Comparison of ENCODE assay signal across 1 cellular context in the genomic region with DNA sequence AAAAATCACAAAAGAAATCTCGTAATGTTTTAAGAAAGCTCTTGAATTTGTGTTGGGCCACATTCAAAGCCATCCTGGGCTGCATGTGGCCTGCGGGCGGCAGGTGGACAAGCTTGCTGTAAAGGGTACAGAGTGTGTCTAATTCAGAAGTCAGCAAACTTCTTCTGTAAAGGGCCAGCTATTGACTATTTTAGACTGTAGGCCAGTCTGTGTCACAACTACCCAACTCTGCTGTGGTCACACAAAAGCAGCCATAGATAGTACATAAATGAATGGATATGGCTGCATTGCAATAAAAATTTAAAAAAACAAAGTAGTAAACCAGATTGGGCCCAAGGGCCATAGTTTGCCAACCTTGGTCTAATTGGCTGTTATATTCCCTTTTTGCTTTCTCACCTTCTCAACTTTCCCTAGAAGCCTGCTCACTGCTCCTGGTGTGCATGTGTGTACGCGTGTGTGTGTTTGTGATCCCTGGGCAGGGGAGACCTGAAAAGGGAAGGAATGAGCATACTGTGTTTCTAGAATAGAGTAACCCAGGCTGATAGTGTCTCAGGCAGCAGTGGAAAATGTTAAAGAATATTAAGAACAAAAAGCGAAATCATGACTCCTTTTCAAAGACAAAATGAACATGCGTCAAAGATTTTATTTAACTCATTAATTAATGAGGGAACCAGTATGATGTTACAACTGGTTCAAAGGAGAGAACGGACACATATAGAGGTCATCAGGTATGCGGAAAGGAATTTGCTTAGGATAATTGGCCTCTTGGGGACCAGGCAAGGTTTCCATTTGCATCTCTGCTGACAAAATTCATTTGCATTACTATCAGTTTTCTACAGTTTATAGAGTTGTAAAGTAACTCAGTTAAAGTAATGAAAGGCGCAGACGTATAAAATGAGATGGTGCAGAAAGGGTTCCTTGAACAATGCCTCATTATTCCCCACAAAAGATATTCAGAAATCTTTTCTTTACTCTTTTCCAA.
TF ChIP-seq lines count a peak whose summit lies in the region.

No MANE protein-coding gene starts in this region.

TF ChIP-seq in HEK293, 187 proteins besides CTCF, POLR2A, EP300 and RAD21 (continued from another document):
- 0 out of 2 replicates have a peak, but pooled peaks have one; percentile 24 for TF ChIP-seq ZNF596 (tag by site-specific recombination; IDR thresholded peaks at IDR 0.05)
- TF ChIP-seq ZSCAN23 (tag by site-specific recombination; IDR thresholded peaks at IDR 0.05): no peak
- TF ChIP-seq, protein P1, sequence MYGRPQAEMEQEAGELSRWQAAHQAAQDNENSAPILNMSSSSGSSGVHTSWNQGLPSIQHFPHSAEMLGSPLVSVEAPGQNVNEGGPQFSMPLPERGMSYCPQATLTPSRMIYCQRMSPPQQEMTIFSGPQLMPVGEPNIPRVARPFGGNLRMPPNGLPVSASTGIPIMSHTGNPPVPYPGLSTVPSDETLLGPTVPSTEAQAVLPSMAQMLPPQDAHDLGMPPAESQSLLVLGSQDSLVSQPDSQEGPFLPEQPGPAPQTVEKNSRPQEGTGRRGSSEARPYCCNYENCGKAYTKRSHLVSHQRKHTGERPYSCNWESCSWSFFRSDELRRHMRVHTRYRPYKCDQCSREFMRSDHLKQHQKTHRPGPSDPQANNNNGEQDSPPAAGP (tag by site-specific recombination; IDR thresholded peaks at IDR 0.05): no peak
- no peak for TF ChIP-seq ZNF791 (tag by site-specific recombination; IDR thresholded peaks at IDR 0.05)
- no peak for TF ChIP-seq SALL2 (tag by site-specific recombination; IDR thresholded peaks at IDR 0.05; ENCODE audit: borderline replicate concordance)
- TF ChIP-seq, protein P2, sequence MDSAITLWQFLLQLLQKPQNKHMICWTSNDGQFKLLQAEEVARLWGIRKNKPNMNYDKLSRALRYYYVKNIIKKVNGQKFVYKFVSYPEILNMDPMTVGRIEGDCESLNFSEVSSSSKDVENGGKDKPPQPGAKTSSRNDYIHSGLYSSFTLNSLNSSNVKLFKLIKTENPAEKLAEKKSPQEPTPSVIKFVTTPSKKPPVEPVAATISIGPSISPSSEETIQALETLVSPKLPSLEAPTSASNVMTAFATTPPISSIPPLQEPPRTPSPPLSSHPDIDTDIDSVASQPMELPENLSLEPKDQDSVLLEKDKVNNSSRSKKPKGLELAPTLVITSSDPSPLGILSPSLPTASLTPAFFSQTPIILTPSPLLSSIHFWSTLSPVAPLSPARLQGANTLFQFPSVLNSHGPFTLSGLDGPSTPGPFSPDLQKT (IDR thresholded peaks at IDR 0.05; ENCODE audit: borderline replicate concordance, low read depth, low read length): no peak
- peak; percentile 73; the same call in 1 of the 2 replicates for TF ChIP-seq PRDM1 (tag by site-specific recombination; IDR thresholded peaks at IDR 0.05)
- no peak for TF ChIP-seq ZNF221 (tag by site-specific recombination; IDR thresholded peaks at IDR 0.05; ENCODE audit: borderline replicate concordance)
- no peak for TF ChIP-seq ZNF529 (tag by site-specific recombination; IDR thresholded peaks at IDR 0.05; ENCODE audit: insufficient replicate concordance)
- peak; percentile 100 for TF ChIP-seq ZNF510 (tag by site-specific recombination; IDR thresholded peaks at IDR 0.05; ENCODE audit: insufficient replicate concordance)
- TF ChIP-seq ZNF19 (tag by site-specific recombination; IDR thresholded peaks at IDR 0.05; ENCODE audit: low read depth): 0 out of 2 replicates have a peak, but pooled peaks have one; percentile 6
- TF ChIP-seq ZBTB20 (tag by site-specific recombination; IDR thresholded peaks at IDR 0.05): peak; percentile 82
- TF ChIP-seq FEZF1 (tag by site-specific recombination; IDR thresholded peaks at IDR 0.05): peak; percentile 87
- TF ChIP-seq ZNF664 (tag by site-specific recombination; IDR thresholded peaks at IDR 0.05): peak; percentile 95
- peak; percentile 64 for TF ChIP-seq IKZF3 (tag by site-specific recombination; IDR thresholded peaks at IDR 0.05)
